In genomic region chr15:74907277-74907870, GRCh38 we compare ENCODE assay signal across 8 cellular contexts. TPM values are rescaled to one million over a fixed set of nuclear protein-coding genes. Genes with fewer than 3 reads are reported as not detected.
A peak's percentile ranks its signal among the peaks of the same experiment; 100 is the strongest.
DNase-seq lines count a peak whose midpoint lies in the region; ATAC-seq and TF ChIP-seq lines count a peak whose summit lies in the region.

No MANE protein-coding gene starts in this region.

- peak overlapping the region; percentile 90 for H3K4me2 ChIP-seq in SK-N-SH

- TF ChIP-seq EP300 in SK-N-SH (IDR thresholded peaks at IDR 0.05; ENCODE audit: borderline replicate concordance in 1 of 2, low read depth in 1 of 2, low read length in 1 of 2), result no peak

- no peaks in the 10 kb centered on the region for H3K9me3 Mint-ChIP-seq in osteocyte (ENCODE audit: unreplicated experiment)

- H3K27ac Mint-ChIP-seq in osteocyte (ENCODE audit: unreplicated experiment), result peak overlapping the region; percentile 99

- no peak for TF ChIP-seq RAD21 in SK-N-SH (IDR thresholded peaks at IDR 0.05; ENCODE audit: low read length)

- DNase-seq in SK-N-SH (no peak), fibroblast of pulmonary artery (ENCODE audit: low read depth) (no peak), osteocyte (ENCODE audit: extremely low spot score, unreplicated experiment) (no peak), middle frontal gyrus (ENCODE audit: extremely low spot score, low spot score) (no peak), NCI-H2029 treated with DMSO at 0.1 percent for 48 hours (lab: John Stamatoyannopoulos, UW) (no peak)

- ATAC-seq in GM19324 (IDR thresholded peaks at IDR 0.05; ENCODE audit: low FRiP score, unreplicated experiment) (peak; percentile 5), HG03469 (IDR thresholded peaks at IDR 0.05; ENCODE audit: unreplicated experiment) (no peak), HG02852 (IDR thresholded peaks at IDR 0.05; ENCODE audit: unreplicated experiment) (no peak)

- H2AFZ ChIP-seq in SK-N-SH (ENCODE audit: low read depth), result peak overlapping the region; percentile 88

- peaks cover 10% of the 10 kb centered on the region for H3K36me3 Mint-ChIP-seq in osteocyte (ENCODE audit: unreplicated experiment)

- no peaks in the 10 kb centered on the region for H3K9me2 ChIP-seq in SK-N-SH

- 91% methylated on average over 6 of the region's 6 CpGs for WGBS in SK-N-SH (ENCODE audit: low lambda C conversion rate)

- H3K4me1 ChIP-seq in SK-N-SH (ENCODE audit: control insufficient read depth in 1 of 2, insufficient read depth in 2 of 2, low read depth in 1 of 2, low read length in 1 of 2), result peaks cover 0 to 18% of the 10 kb centered on the region in 2 experiments; a peak in 3 of 4 replicates

- peaks cover 16 to 25% of the 10 kb centered on the region in 2 experiments for H3K36me3 ChIP-seq in SK-N-SH (replicated peaks in 1 of 2; ENCODE audit: control insufficient read depth in 1 of 2, insufficient read depth in 2 of 2, low read length in 1 of 2)

- peaks cover 24% of the 10 kb centered on the region for H3K79me2 ChIP-seq in SK-N-SH (ENCODE audit: insufficient read depth)

- H3K4me3 ChIP-seq in SK-N-SH (ENCODE audit: low read depth in 2 of 2, low read length in 1 of 2) (peak overlapping the region; percentile 86 to 89), fibroblast of pulmonary artery (replicated peaks; ENCODE audit: low read depth, low read length) (peak overlapping the region; percentile 82)

- no peaks in the 10 kb centered on the region for H3K27me3 Mint-ChIP-seq in osteocyte (ENCODE audit: unreplicated experiment)

- H3K27me3 ChIP-seq in SK-N-SH (ENCODE audit: insufficient read depth), result no peaks in the 10 kb centered on the region

- CTCF ChIA-PET in SK-N-SH (lab: Yijun Ruan, JAX), result interaction anchor here (1.7 to 2.5 kb wide), 3 partner anchors 42 to 138 kb away, joined by 7 to 22 read pairs (median 18); no protein-coding TSS in a partner anchor

- H3K9me3 ChIP-seq in SK-N-SH, result no peaks in the 10 kb centered on the region

- peaks cover 2% of the 10 kb centered on the region for H3F3A ChIP-seq in SK-N-SH (replicated peaks; ENCODE audit: insufficient read depth)

- POLR2A ChIA-PET in SK-N-SH (lab: Yijun Ruan, JAX), result interaction anchor here (1.0 to 3.0 kb wide), 7 partner anchors 10 to 136 kb away, joined by 3 to 17 read pairs (median 9); partner anchors contain the start of genes MPI and SCAMP5

- TF ChIP-seq CTCF in SK-N-SH (IDR thresholded peaks at IDR 0.05) (no peak), fibroblast of pulmonary artery (IDR thresholded peaks at IDR 0.05; ENCODE audit: low read length, missing control alignments) (no peak), osteocyte (IDR thresholded peaks at IDR 0.05) (no peak)

- H3K4me3 Mint-ChIP-seq in osteocyte (ENCODE audit: unreplicated experiment), result peak overlapping the region; percentile 99

- peak overlapping the region; percentile 58 to 84 for H3K27ac ChIP-seq in SK-N-SH (ENCODE audit: low read depth in 2 of 2, low read length in 1 of 2)

- peaks cover 30% of the 10 kb centered on the region for H3K4me1 Mint-ChIP-seq in osteocyte (ENCODE audit: unreplicated experiment)

- H4K20me1 ChIP-seq in SK-N-SH (ENCODE audit: insufficient read depth), result no peaks in the 10 kb centered on the region

- peak overlapping the region; percentile 88 for H3K9ac ChIP-seq in SK-N-SH

TF ChIP-seq in SK-N-SH, 30 proteins besides CTCF, POLR2A, EP300 and RAD21:
- TF ChIP-seq POLR2AphosphoS5 (IDR thresholded peaks at IDR 0.05; ENCODE audit: low read depth, low read length), result no peak
- no peak for TF ChIP-seq GABPA (IDR thresholded peaks at IDR 0.05; ENCODE audit: low read depth)
- no peak for TF ChIP-seq ELF1 (IDR thresholded peaks at IDR 0.05)
- TF ChIP-seq MEF2A (IDR thresholded peaks at IDR 0.05; ENCODE audit: borderline replicate concordance, low read depth), result no peak
- no peak for TF ChIP-seq EZH2phosphoT487 (IDR thresholded peaks at IDR 0.05; ENCODE audit: borderline replicate concordance, low read depth)
- TF ChIP-seq IRF3 (IDR thresholded peaks at IDR 0.05; ENCODE audit: low read depth, low read length), result no peak
- TF ChIP-seq TAF1 (IDR thresholded peaks at IDR 0.05; ENCODE audit: borderline replicate concordance, low read depth, low read length), result no peak
- TF ChIP-seq JUND (IDR thresholded peaks at IDR 0.05), result no peak
- no peak for TF ChIP-seq ZBTB33 (IDR thresholded peaks at IDR 0.05; ENCODE audit: borderline replicate concordance, low read depth)
- no peak for TF ChIP-seq SIN3A (IDR thresholded peaks at IDR 0.05; ENCODE audit: borderline replicate concordance, low read depth, low read length)
- TF ChIP-seq NRF1 (IDR thresholded peaks at IDR 0.05; ENCODE audit: low read depth, low read length), result no peak
- TF ChIP-seq USF2 (IDR thresholded peaks at IDR 0.05; ENCODE audit: borderline replicate concordance, low read depth, low read length), result no peak
- TF ChIP-seq FOSL2 (IDR thresholded peaks at IDR 0.05; ENCODE audit: borderline replicate concordance, low read depth), result no peak
- TF ChIP-seq FOXM1 (IDR thresholded peaks at IDR 0.05; ENCODE audit: low read depth), result no peak
- TF ChIP-seq TCF12 (IDR thresholded peaks at IDR 0.05), result no peak
- no peak for TF ChIP-seq MAX (IDR thresholded peaks at IDR 0.05; ENCODE audit: low read depth)
- no peak for TF ChIP-seq USF1 (IDR thresholded peaks at IDR 0.05; ENCODE audit: borderline replicate concordance, low read depth)

RNA-seq across cellular contexts. Expression of gene FAM219B, which starts 0.7 kb away (rescaled TPM):
- polyA plus RNA-seq in SK-N-SH (2012; rRNA removed), result 53.0 and 90.2 TPM in 2 replicates
- polyA plus RNA-seq in SK-N-SH (2012; cell fraction: cytosol; rRNA removed), result 32.6 and 36.7 TPM in 2 replicates
- polyA plus RNA-seq in SK-N-SH (2012; cell fraction: nucleus; rRNA removed), result 376 and 407 TPM in 2 replicates
- 70.4 and 76.5 TPM in 2 replicates for total RNA-seq in osteocyte

RNA-seq across cellular contexts. Expression of gene MPI, which starts 17.5 kb away (rescaled TPM):
- polyA plus RNA-seq in SK-N-SH (2012; rRNA removed), result 58.2 and 63.5 TPM in 2 replicates
- 36.4 and 45.3 TPM in 2 replicates for polyA plus RNA-seq in SK-N-SH (2012; cell fraction: cytosol; rRNA removed)
- 87.1 and 108 TPM in 2 replicates for polyA plus RNA-seq in SK-N-SH (2012; cell fraction: nucleus; rRNA removed)
- total RNA-seq in osteocyte, result 30.1 TPM in 2 replicates

RNA-seq across cellular contexts. Expression of gene COX5A, which starts 30.5 kb away (rescaled TPM):
- polyA plus RNA-seq in SK-N-SH (2012; rRNA removed), result 112 and 158 TPM in 2 replicates
- 226 and 272 TPM in 2 replicates for polyA plus RNA-seq in SK-N-SH (2012; cell fraction: cytosol; rRNA removed)
- polyA plus RNA-seq in SK-N-SH (2012; cell fraction: nucleus; rRNA removed), result 69.9 and 72.9 TPM in 2 replicates
- 152 and 154 TPM in 2 replicates for total RNA-seq in osteocyte

RNA-seq across cellular contexts. Expression of gene SCAMP2, which starts 34.2 kb away (rescaled TPM):
- 88.1 and 99.5 TPM in 2 replicates for polyA plus RNA-seq in SK-N-SH (2012; rRNA removed)
- polyA plus RNA-seq in SK-N-SH (2012; cell fraction: cytosol; rRNA removed), result 58.0 and 74.0 TPM in 2 replicates
- polyA plus RNA-seq in SK-N-SH (2012; cell fraction: nucleus; rRNA removed), result 47.0 and 56.7 TPM in 2 replicates
- total RNA-seq in osteocyte, result 65.0 and 73.4 TPM in 2 replicates

RNA-seq across cellular contexts. Expression of gene RPP25, which starts 49.2 kb away (rescaled TPM):
- polyA plus RNA-seq in SK-N-SH (2012; rRNA removed), result 1.7 TPM in 2 replicates
- 1.3 and 2.2 TPM in 2 replicates for polyA plus RNA-seq in SK-N-SH (2012; cell fraction: cytosol; rRNA removed)
- 0.82 and 0.92 TPM in 2 replicates for polyA plus RNA-seq in SK-N-SH (2012; cell fraction: nucleus; rRNA removed)
- 19.8 and 20.1 TPM in 2 replicates for total RNA-seq in osteocyte
